Comparison of ENCODE assay signal across 12 cellular contexts in genomic region chr2:221103930-221104329, GRCh38.
A peak's percentile ranks its signal among the peaks of the same experiment; 100 is the strongest.
DNase-seq lines count a peak whose midpoint lies in the region; ATAC-seq and TF ChIP-seq lines count a peak whose summit lies in the region.
"Had no signal": no experiment of that assay in that cellular context is flagged by ENCODE, and none has a peak within 500 bp of the region (broad histone marks: within the 10 kb centered on the region; RNA-seq: fewer than 3 reads in every experiment).

No MANE protein-coding gene starts in this region.

- H3K27ac Mint-ChIP-seq in MCF 10A (ENCODE audit: low read depth, unreplicated experiment) = peak overlapping the region; percentile 90

- no TSS peak for BruUV-seq in MCF 10A (replicated peaks; lab: Mats Ljungman, UMichigan)

- H3K36me3 Mint-ChIP-seq in MCF 10A (ENCODE audit: insufficient read depth, unreplicated experiment) = no peaks in the 10 kb centered on the region

- peaks cover 15% of the 10 kb centered on the region for H3K4me1 Mint-ChIP-seq in MCF 10A (ENCODE audit: insufficient read depth, unreplicated experiment)

- DNase-seq in AG20443 (ENCODE audit: low spot score) (peak; percentile 17), MCF 10A (ENCODE audit: unreplicated experiment) (no peak), left ventricle myocardium superior (no peak), sciatic nerve (ENCODE audit: low spot score) (no peak), Kasumi-1 (lab: John Stamatoyannopoulos, UW) (no peak), T-helper 1 cell (no peak), NCI-H82 (lab: John Stamatoyannopoulos, UW) (no peak)
- no peak for DNase-seq in stimulated activated CD8-positive, alpha-beta memory T cell treated with anti-CD3 and anti-CD28 coated beads, Interleukin-4, amount 100 ng/mL, for 48 hours
- DNase-seq: activated CD4-positive, alpha-beta T cell treated with anti-CD3 and anti-CD28 coated beads, Interleukin-2, amount 50 U/mL, for 4 hours; DMS79; NCI-H1105 had no signal

- no peaks in the 10 kb centered on the region for H3K27me3 Mint-ChIP-seq in MCF 10A (ENCODE audit: insufficient read depth, unreplicated experiment)

- ATAC-seq in left ventricle myocardium superior (peak; percentile 45), sciatic nerve (peak; percentile 75)

- no peak overlapping the region for H3K4me3 Mint-ChIP-seq in MCF 10A (ENCODE audit: unreplicated experiment)
- H3K4me3 Mint-ChIP-seq: activated T-helper 1 cell treated with anti-CD3 and anti-CD28 coated beads, Interleukin-12 subunit alpha, Interleukin-12 subunit beta, Interleukin-2, Interleukin-4 antibody, amounts not matched to agents 30 ng/mL and 10 ng/mL and 1 ng/mL, durations not matched to agents 14 hours and 24 hours and 36 hours had no signal

- H3K9me3 Mint-ChIP-seq in MCF 10A (ENCODE audit: unreplicated experiment) = no peaks in the 10 kb centered on the region
- H3K9me3 Mint-ChIP-seq: activated T-helper 1 cell treated with anti-CD3 and anti-CD28 coated beads, Interleukin-12 subunit alpha, Interleukin-12 subunit beta, Interleukin-2, Interleukin-4 antibody, amounts not matched to agents 30 ng/mL and 10 ng/mL and 1 ng/mL, durations not matched to agents 14 hours and 24 hours and 36 hours had no signal

- POLR2A ChIA-PET in MCF 10A (lab: Yijun Ruan, JAX) = no interaction called here

- no peak for TF ChIP-seq CTCF in MCF 10A (IDR thresholded peaks at IDR 0.05; ENCODE audit: unreplicated experiment)

- CTCF ChIA-PET in MCF 10A (lab: Yijun Ruan, JAX) = interaction anchor here (0.6 to 0.7 kb wide), 2 partner anchors 366 to 443 kb away, joined by 3 read pairs; no protein-coding TSS in a partner anchor

- intact Hi-C loops in MCF 10A (cut with micrococcal nuclease) (no loop called here), left ventricle myocardium superior (cut with micrococcal nuclease) (loop anchor here (10.0 kb wide), 1 partner anchor 471 kb away; the partner anchor contains the start of gene EPHA4), sciatic nerve (cut with DNase I) (no loop called here)
